ENCODE assay signal across 1 cellular context in genomic region chr15:66369773-66370651, GRCh38.
TF ChIP-seq lines count a peak whose summit lies in the region.

No MANE protein-coding gene starts in this region.

TF ChIP-seq in K562, 482 proteins besides CTCF, POLR2A, EP300 and RAD21 (continued from another document and continues in another):
- no peak for TF ChIP-seq PATZ1 (CRISPR knock-in tag; IDR thresholded peaks at IDR 0.05; ENCODE audit: borderline replicate concordance)
- no peak for TF ChIP-seq BCL6 (CRISPR knock-in tag; IDR thresholded peaks at IDR 0.05)
- peak; percentile 47; the same call in 1 of the 2 replicates for TF ChIP-seq JUN (IDR thresholded peaks at IDR 0.05; ENCODE audit: borderline replicate concordance, low read depth, low read length)
- TF ChIP-seq JUN (CRISPR knock-in tag; IDR thresholded peaks at IDR 0.05; ENCODE audit: borderline replicate concordance) = no peak
- no peak for TF ChIP-seq ZFX (CRISPR knock-in tag; IDR thresholded peaks at IDR 0.05)
- no peak for TF ChIP-seq RB1 (IDR thresholded peaks at IDR 0.05; ENCODE audit: low read depth)
- no peak for TF ChIP-seq PTBP1 (IDR thresholded peaks at IDR 0.05; ENCODE audit: low read depth, low read length)
- no peak for TF ChIP-seq ZNF395 (CRISPR knock-in tag; IDR thresholded peaks at IDR 0.05)
- no peak for TF ChIP-seq ZSCAN29 (IDR thresholded peaks at IDR 0.05)
- no peak for TF ChIP-seq HDGF (IDR thresholded peaks at IDR 0.05)
- TF ChIP-seq ZBTB40 (IDR thresholded peaks at IDR 0.05) = 0 out of 2 replicates have a peak, but pooled peaks have one; percentile 17
- no peak for TF ChIP-seq ZBTB40 (CRISPR knock-in tag; IDR thresholded peaks at IDR 0.05)
- TF ChIP-seq CHCHD3 (CRISPR knock-in tag; IDR thresholded peaks at IDR 0.05) = no peak
- TF ChIP-seq ATF4 (CRISPR knock-in tag; IDR thresholded peaks at IDR 0.05) = peak; percentile 98
- TF ChIP-seq SRSF3 (IDR thresholded peaks at IDR 0.05; ENCODE audit: insufficient read depth, low read length) = no peak
- peak; percentile 43; the same call in 1 of the 2 replicates for TF ChIP-seq SMAD4 (CRISPR knock-in tag; conservative IDR thresholded peaks at IDR 0.05)
- TF ChIP-seq ZNF184 (CRISPR knock-in tag; IDR thresholded peaks at IDR 0.05) = no peak
- TF ChIP-seq ZNF124 (CRISPR knock-in tag; IDR thresholded peaks at IDR 0.05) = no peak
- no peak for TF ChIP-seq ZNF584 (CRISPR knock-in tag; IDR thresholded peaks at IDR 0.05; ENCODE audit: low read depth)
- no peak for TF ChIP-seq ID3 (CRISPR knock-in tag; IDR thresholded peaks at IDR 0.05)
- peak; percentile 41; the same call in 1 of the 2 replicates for TF ChIP-seq ID3 (tag; IDR thresholded peaks at IDR 0.05)
- no peak for TF ChIP-seq RHOXF2B (CRISPR knock-in tag; conservative IDR thresholded peaks at IDR 0.05)
- no peak for TF ChIP-seq NFATC3 (IDR thresholded peaks at IDR 0.05)
- TF ChIP-seq SIX5 (IDR thresholded peaks at IDR 0.05; ENCODE audit: borderline replicate concordance in 1 of 2, insufficient read depth in 1 of 2, low read depth in 1 of 2, low read length in 2 of 2) = no peak
- TF ChIP-seq E2F6 (IDR thresholded peaks at IDR 0.05; ENCODE audit: borderline replicate concordance in 1 of 2, extremely low read depth in 1 of 2, insufficient read depth in 1 of 2, insufficient read length in 1 of 2, low read depth in 1 of 2, low read length in 1 of 2, poor library complexity in 1 of 2, severe bottlenecking in 1 of 2) = peak in 1 of 2 experiments; percentile 60
- TF ChIP-seq SREBF1 (IDR thresholded peaks at IDR 0.05; ENCODE audit: borderline replicate concordance, low read depth, low read length) = no peak
- no peak for TF ChIP-seq MAFG (tag; conservative IDR thresholded peaks at IDR 0.05)
- no peak for TF ChIP-seq SUPT5H (IDR thresholded peaks at IDR 0.05)
- no peak for TF ChIP-seq SMARCB1 (IDR thresholded peaks at IDR 0.05; ENCODE audit: insufficient read length, low read depth)
- TF ChIP-seq NCOA6 (IDR thresholded peaks at IDR 0.05) = no peak
- no peak for TF ChIP-seq RERE (CRISPR knock-in tag; IDR thresholded peaks at IDR 0.05; ENCODE audit: borderline replicate concordance)
- TF ChIP-seq ZFP36 (IDR thresholded peaks at IDR 0.05; ENCODE audit: low read depth, low read length, partially characterized antibody) = no peak
- peak; percentile 40; the same call in 1 of the 2 replicates for TF ChIP-seq CXXC5 (CRISPR knock-in tag; IDR thresholded peaks at IDR 0.05)
- no peak for TF ChIP-seq TEAD1 (CRISPR knock-in tag; IDR thresholded peaks at IDR 0.05)
- TF ChIP-seq ELF1 (tag; IDR thresholded peaks at IDR 0.05) = peak; percentile 52
- TF ChIP-seq NFE2L1 (tag; IDR thresholded peaks at IDR 0.05; ENCODE audit: borderline replicate concordance, low read depth) = no peak
- TF ChIP-seq THAP7 (CRISPR knock-in tag; IDR thresholded peaks at IDR 0.05) = no peak
- TF ChIP-seq KDM1A (IDR thresholded peaks at IDR 0.05) = peak; percentile 71 to 73; a peak in 3 of 4 replicates
- TF ChIP-seq EP400 (IDR thresholded peaks at IDR 0.05) = peak; percentile 69
- no peak for TF ChIP-seq PREB (CRISPR knock-in tag; IDR thresholded peaks at IDR 0.05)
- 0 out of 2 replicates have a peak, but pooled peaks have one; percentile 45 for TF ChIP-seq GABPA (tag; conservative IDR thresholded peaks at IDR 0.05; ENCODE audit: low read depth)
